ENCODE assay signal across 9 cellular contexts in the genomic region with DNA sequence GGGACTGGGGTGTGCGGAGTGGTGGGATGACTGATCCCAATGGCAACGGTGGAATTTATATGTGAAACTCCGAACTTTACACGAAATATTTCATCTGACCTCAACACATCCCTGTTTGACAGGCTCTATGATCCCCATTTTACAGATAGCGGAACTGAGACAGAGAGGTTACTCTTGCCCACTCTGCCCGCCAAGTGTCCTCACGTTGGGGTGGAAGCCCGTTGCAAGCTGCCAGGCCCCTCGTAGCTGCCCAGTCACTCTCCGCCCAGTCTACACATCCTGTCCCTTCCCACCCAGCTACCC. TPM values are rescaled to one million over a fixed set of nuclear protein-coding genes. Genes with fewer than 3 reads are reported as not detected.
A peak's percentile ranks its signal among the peaks of the same experiment; 100 is the strongest.
DNase-seq lines count a peak whose midpoint lies in the region; ATAC-seq, FAIRE-seq and TF ChIP-seq lines count a peak whose summit lies in the region.
"Had no signal": no experiment of that assay in that cellular context is flagged by ENCODE, and none has a peak within 500 bp of the region (broad histone marks: within the 10 kb centered on the region; RNA-seq: fewer than 3 reads in every experiment).

No MANE protein-coding gene starts in this region.

- no peak overlapping the region for H3K27ac ChIP-seq in muscle layer of duodenum (ENCODE audit: low read length)

- H3K36me3 ChIP-seq in bronchial epithelial cell (ENCODE audit: control insufficient read depth, insufficient read depth, low read length), result no peaks in the 10 kb centered on the region
- no peaks in the 10 kb centered on the region for H3K36me3 ChIP-seq in muscle layer of duodenum (ENCODE audit: control insufficient read depth in 1 of 2, insufficient read depth in 2 of 2, low read length in 2 of 2)

- ATAC-seq in HG03521 (IDR thresholded peaks at IDR 0.05; ENCODE audit: unreplicated experiment) (peak; percentile 2), GM19324 (IDR thresholded peaks at IDR 0.05; ENCODE audit: low FRiP score, unreplicated experiment) (no peak)

- TF ChIP-seq CTCF in AG04449 (IDR thresholded peaks at IDR 0.05; ENCODE audit: insufficient read depth, low read length, missing control alignments) (no peak), bronchial epithelial cell (IDR thresholded peaks at IDR 0.05; ENCODE audit: insufficient read depth, low read length, severe bottlenecking) (no peak)

- H3K4me3 ChIP-seq in AG04449 (ENCODE audit: low read depth, low read length), result peak overlapping the region; percentile 61
- H3K4me3 ChIP-seq in bronchial epithelial cell (ENCODE audit: low read depth, low read length), result peak overlapping the region; percentile 45
- H3K4me3 ChIP-seq in muscle layer of duodenum (ENCODE audit: low read depth in 1 of 2, low read length in 2 of 2), result peak overlapping the region; percentile 52 to 63

- H3K4me1 ChIP-seq in muscle layer of duodenum (ENCODE audit: control insufficient read depth in 1 of 2, insufficient read depth in 2 of 2, low read length in 2 of 2), result peaks cover 0 to 11% of the 10 kb centered on the region in 2 donors

- FAIRE-seq in bronchial epithelial cell (lab: Jason Lieb, UNC), result no peak
- FAIRE-seq: HTR-8/SVneo had no signal

- POLR2A ChIA-PET in AG04449 (lab: Yijun Ruan, JAX), result interaction anchor here (1.0 kb wide), 2 partner anchors 43 to 48 kb away, joined by 4 to 7 read pairs; partner anchors contain the start of gene HNRNPA2B1

- DNase-seq in AG04449 (ENCODE audit: low read depth, low spot score), result no peak
- DNase-seq in bronchial epithelial cell (ENCODE audit: low read depth), result no peak
- DNase-seq in NCI-H2196 (lab: John Stamatoyannopoulos, UW; ENCODE audit: unreplicated experiment), result no peak
- DNase-seq in NK-92 (lab: John Stamatoyannopoulos, UW; ENCODE audit: unreplicated experiment), result no peak
- no peak for DNase-seq in D341Med (ENCODE audit: low spot score)

- H3K27me3 ChIP-seq in bronchial epithelial cell (ENCODE audit: control insufficient read depth, insufficient read depth, low read length), result no peaks in the 10 kb centered on the region
- no peaks in the 10 kb centered on the region for H3K27me3 ChIP-seq in muscle layer of duodenum (ENCODE audit: low read depth, low read length)

- H3K9me3 ChIP-seq in muscle layer of duodenum (ENCODE audit: control insufficient read depth in 1 of 2, low read length in 2 of 2), result no peaks in the 10 kb centered on the region

- CTCF ChIA-PET in AG04449 (lab: Yijun Ruan, JAX), result interaction anchor here (0.8 to 1.8 kb wide), 5 partner anchors 8 to 218 kb away, joined by 3 to 4 read pairs (median 4); no protein-coding TSS in a partner anchor

RNA-seq across cellular contexts. Expression of gene NFE2L3, which starts 0.4 kb away (rescaled TPM):
- 5.8 and 6.4 TPM in 2 replicates for total RNA-seq in bronchial epithelial cell

RNA-seq across cellular contexts. Expression of gene HNRNPA2B1, which starts 48.9 kb away (rescaled TPM):
- total RNA-seq in bronchial epithelial cell, result 62.7 and 107 TPM in 2 replicates

RNA-seq across cellular contexts. Expression of gene CBX3, which starts 49.9 kb away (rescaled TPM):
- total RNA-seq in bronchial epithelial cell, result 52.9 and 87.7 TPM in 2 replicates
